26 cellular contexts compared by ENCODE assay signal in genomic region chr7:94486206-94486605, GRCh38.
"Had no signal": no experiment of that assay in that cellular context is flagged by ENCODE, and none has a peak within 500 bp of the region (broad histone marks: within the 10 kb centered on the region; RNA-seq: fewer than 3 reads in every experiment).

No MANE protein-coding gene starts in this region.

- H3K4me1 Mint-ChIP-seq: activated naive CD8-positive, alpha-beta T cell treated with anti-CD3 and anti-CD28 coated beads, Interleukin-2, amount 10 ng/mL, durations not matched to agents 7 days and 5 days; WTC11 had no signal

- H3K27ac Mint-ChIP-seq: activated CD8-positive, alpha-beta T cell treated with anti-CD3 and anti-CD28 coated beads, Interleukin-2, amount 10 ng/mL, durations not matched to agents 7 days and 5 days; activated naive CD8-positive, alpha-beta T cell treated with anti-CD3 and anti-CD28 coated beads, Interleukin-2, amount 10 ng/mL, durations not matched to agents 7 days and 5 days; T-helper 1 cell treated with Interleukin-12 subunit alpha and Interleukin-12 subunit beta and Interleukin-4 antibody, amounts not matched to agents 30 μg/mL and 1 μg/mL, for 36 hours; WTC11 had no signal

- DNase-seq: activated CD4-positive, alpha-beta T cell treated with anti-CD3 and anti-CD28 coated beads for 48 hours; activated CD4-positive, alpha-beta T cell treated with anti-CD3 and anti-CD28 coated beads, Interleukin-2, amount 50 U/mL, for 4 hours; activated CD4-positive, CD25-positive, alpha-beta regulatory T cell treated with anti-CD3 and anti-CD28 coated beads, Interleukin-2, amount 50 U/mL, for 72 hours; activated CD8-positive, alpha-beta memory T cell treated with anti-CD3 and anti-CD28 coated beads, Interleukin-2, amount 50 U/mL, for 48 hours; activated CD8-positive, alpha-beta T cell treated with anti-CD3 and anti-CD28 coated beads, Interleukin-2, amount 10 ng/mL, durations not matched to agents 7 days and 5 days; activated naive CD4-positive, alpha-beta T cell treated with anti-CD3 and anti-CD28 coated beads, Interleukin-2, amount 50 U/mL, for 16 hours; activated naive CD8-positive, alpha-beta T cell treated with anti-CD3 and anti-CD28 coated beads, Interleukin-2, amount 10 ng/mL, durations not matched to agents 7 days and 5 days; activated T-cell treated with anti-CD3 and anti-CD28 coated beads, Interleukin-2, amount 50 U/mL, for 1 hour; adrenal gland; body of pancreas; central memory CD4-positive, alpha-beta T cell; MG63; NCI-H1092 treated with DMSO at 0.1 percent for 48 hours; NCI-H1417 treated with DMSO at 0.1 percent for 48 hours; NCI-H1694; NCI-H2029; NCI-H2107; NCI-H510A treated with DMSO at 0.1 percent for 48 hours; NCI-H69; NK-92 treated with Interleukin-12 subunit alpha and Interleukin-12 subunit beta, amount 100 ng/mL, for 24 hours; SJCRH30; SK-N-SH had no signal

- ATAC-seq: activated CD8-positive, alpha-beta T cell treated with anti-CD3 and anti-CD28 coated beads, Interleukin-2, amount 10 ng/mL, durations not matched to agents 7 days and 5 days; body of pancreas; WTC11 had no signal

- H3K9me3 Mint-ChIP-seq: activated naive CD8-positive, alpha-beta T cell treated with anti-CD3 and anti-CD28 coated beads, Interleukin-2, amount 10 ng/mL, durations not matched to agents 7 days and 5 days had no signal

- H3K36me3 ChIP-seq: adrenal gland, ascending aorta, MG63, SJCRH30 had no signal

- H3K4me3 ChIP-seq: adrenal gland, ascending aorta, body of pancreas, coronary artery, MG63, SJCRH30 had no signal

- H3K4me3 Mint-ChIP-seq: activated CD8-positive, alpha-beta T cell treated with anti-CD3 and anti-CD28 coated beads, Interleukin-2, amount 10 ng/mL, durations not matched to agents 7 days and 5 days; activated naive CD8-positive, alpha-beta T cell treated with anti-CD3 and anti-CD28 coated beads, Interleukin-2, amount 10 ng/mL, durations not matched to agents 7 days and 5 days; T-helper 1 cell treated with Interleukin-12 subunit alpha and Interleukin-12 subunit beta and Interleukin-4 antibody, amounts not matched to agents 30 μg/mL and 1 μg/mL, for 36 hours; WTC11 had no signal

- H3K4me1 ChIP-seq: adrenal gland, ascending aorta, body of pancreas, SJCRH30 had no signal

- H3K36me3 Mint-ChIP-seq: activated naive CD8-positive, alpha-beta T cell treated with anti-CD3 and anti-CD28 coated beads, Interleukin-2, amount 10 ng/mL, durations not matched to agents 7 days and 5 days; WTC11 had no signal

- H3K27me3 ChIP-seq: adrenal gland, ascending aorta, body of pancreas, MG63, SJCRH30 had no signal

- H3K9me3 ChIP-seq: adrenal gland, ascending aorta, body of pancreas, MG63, SK-N-SH had no signal

- H3K27ac ChIP-seq: adrenal gland, ascending aorta, body of pancreas, coronary artery, SJCRH30 had no signal
